14 cellular contexts compared by ENCODE assay signal in the genomic region with DNA sequence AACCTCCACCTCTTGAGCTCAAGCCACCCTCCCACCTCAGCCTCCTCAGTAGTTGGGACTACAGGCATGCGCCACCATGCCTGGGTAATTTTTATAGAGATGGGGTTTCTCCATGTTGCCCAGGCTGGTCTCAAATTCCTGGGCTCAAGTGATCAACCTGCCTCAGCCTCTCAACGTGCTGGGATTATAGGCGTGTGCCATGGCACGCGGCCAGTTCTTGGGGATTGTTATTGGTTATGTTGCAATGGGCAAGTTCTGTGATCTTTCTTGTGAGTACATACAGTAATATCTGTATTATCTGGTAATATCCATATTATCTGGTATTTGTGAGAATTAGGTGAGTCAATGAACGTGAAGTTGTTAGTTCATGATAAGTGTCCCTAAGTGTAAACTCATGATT.
"Had no signal": no experiment of that assay in that cellular context is flagged by ENCODE, and none has a peak within 500 bp of the region (broad histone marks: within the 10 kb centered on the region; RNA-seq: fewer than 3 reads in every experiment).

No MANE protein-coding gene starts in this region.

- H3K9me3 ChIP-seq: breast epithelium, sigmoid colon, uterus had no signal

- H3K27ac ChIP-seq: breast epithelium, neural progenitor cell, sigmoid colon, uterus had no signal

- FAIRE-seq: endometrium had no signal

- ATAC-seq: esophagus mucosa; stimulated activated effector memory CD8-positive, alpha-beta T cell treated with anti-CD3 and anti-CD28 coated beads, Interleukin-12 subunit alpha, Interleukin-12 subunit beta, amount 100 ng/mL, for 72 hours had no signal

- DNase-seq: activated CD4-positive, CD25-positive, alpha-beta regulatory T cell treated with anti-CD3 and anti-CD28 coated beads, Interleukin-2, amount 50 U/mL, for 72 hours; activated naive CD4-positive, alpha-beta T cell; activated naive CD8-positive, alpha-beta T cell treated with anti-CD3 and anti-CD28 coated beads, Interleukin-2, amount 10 ng/mL, durations not matched to agents 7 days and 5 days; hypothalamus; kidney glomerular epithelial cell; sigmoid colon; stimulated activated CD4-positive, alpha-beta T cell treated with anti-CD3 and anti-CD28 coated beads, Interleukin-12 subunit alpha, Interleukin-12 subunit beta, amount 100 ng/mL, for 4 hours; stimulated activated CD4-positive, alpha-beta T cell treated with anti-CD3 and anti-CD28 coated beads, Interleukin-2, amount 100 ng/mL, for 24 hours; uterus had no signal

- H3K4me1 ChIP-seq: breast epithelium, neural progenitor cell, sigmoid colon, uterus had no signal

- H3K4me3 ChIP-seq: breast epithelium, neural progenitor cell, sigmoid colon, uterus had no signal

- H3K27me3 ChIP-seq: neural progenitor cell, sigmoid colon, uterus had no signal

- H3K36me3 ChIP-seq: breast epithelium, neural progenitor cell, sigmoid colon, uterus had no signal
